20 cellular contexts compared by ENCODE assay signal in the genomic region with DNA sequence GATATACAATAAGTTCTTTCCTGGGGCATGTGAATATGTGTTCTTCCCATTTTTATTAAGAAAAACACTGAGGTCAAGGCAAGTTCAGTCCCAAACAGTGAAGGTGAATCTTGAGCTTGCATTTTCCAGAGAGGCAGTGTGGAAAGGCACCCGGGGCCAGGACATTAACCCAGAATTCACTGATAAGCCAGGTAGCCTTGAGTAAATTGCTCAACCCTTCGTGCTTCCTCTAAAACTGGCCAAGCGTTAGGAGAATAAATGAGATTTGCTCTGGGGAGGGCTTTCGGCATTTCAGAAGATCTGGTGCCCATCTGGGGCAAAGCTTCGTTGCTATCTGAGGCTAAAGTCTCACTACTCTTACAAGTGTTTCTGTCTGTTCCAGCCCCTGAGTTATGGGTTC. TPM values are rescaled to one million over a fixed set of nuclear protein-coding genes. Genes with fewer than 3 reads are reported as not detected.
DNase-seq lines count a peak whose midpoint lies in the region; ATAC-seq and TF ChIP-seq lines count a peak whose summit lies in the region.
"Had no signal": no experiment of that assay in that cellular context is flagged by ENCODE, and none has a peak within 500 bp of the region (broad histone marks: within the 10 kb centered on the region; RNA-seq: fewer than 3 reads in every experiment).

No MANE protein-coding gene starts in this region.

- no peak overlapping the region for H2AK5ac ChIP-seq in neuronal stem cell (ENCODE audit: low read depth, low read length)

- peak overlapping the region in 1 of 11 experiments; percentile 24; a peak in 1 of 22 replicates for H3K27ac ChIP-seq in BLaER1 treated with 17β-estradiol and CSF1 and Interleukin-3, amounts not matched to agents 10 nM and 100 nM
- H3K27ac ChIP-seq in endodermal cell (ENCODE audit: low read depth, low read length), result peak overlapping the region; percentile 92
- no peak overlapping the region for H3K27ac ChIP-seq in neuronal stem cell (replicated peaks; ENCODE audit: low read length)
- H3K27ac ChIP-seq: 22Rv1, A549 had no signal

- H2BK15ac ChIP-seq in neuronal stem cell (ENCODE audit: low read length), result no peak overlapping the region

- H3K27ac Mint-ChIP-seq in endodermal cell (no peak overlapping the region), nephron progenitor cell (peak overlapping the region; percentile 92)
- H3K27ac Mint-ChIP-seq: B cell; CD14-positive monocyte; CD4-positive, alpha-beta memory T cell; CD4-positive, CD25-positive, alpha-beta regulatory T cell; CD8-positive, alpha-beta memory T cell had no signal

- H2BK5ac ChIP-seq in neuronal stem cell (ENCODE audit: low read length), result no peak overlapping the region

- no peaks in the 10 kb centered on the region for H4K20me1 ChIP-seq in BLaER1 treated with 17β-estradiol and CSF1 and Interleukin-3, amounts not matched to agents 10 nM and 100 nM

- H3K4me1 ChIP-seq in BLaER1 treated with 17β-estradiol and CSF1 and Interleukin-3, amounts not matched to agents 10 nM and 100 nM, result peaks cover 31 to 66% (median 49%) of the 10 kb centered on the region in 10 experiments
- no peaks in the 10 kb centered on the region for H3K4me1 ChIP-seq in endodermal cell (ENCODE audit: control insufficient read depth, insufficient read depth, low read length)
- peaks cover 0 to 39% of the 10 kb centered on the region in 2 donors for H3K4me1 ChIP-seq in neuronal stem cell (ENCODE audit: control insufficient read depth in 2 of 2, insufficient read depth in 1 of 2, low read depth in 1 of 2, low read length in 2 of 2)
- H3K4me1 ChIP-seq: A549 had no signal

- H3K36me3 ChIP-seq in BLaER1 treated with 17β-estradiol and CSF1 and Interleukin-3, amounts not matched to agents 10 nM and 100 nM, result no peaks in the 10 kb centered on the region
- H3K36me3 ChIP-seq in endodermal cell (ENCODE audit: control insufficient read depth, insufficient read depth, low read length) (no peaks in the 10 kb centered on the region), neuronal stem cell (replicated peaks in 1 of 2; ENCODE audit: control insufficient read depth in 2 of 2, insufficient read depth in 2 of 2, low read length in 2 of 2) (no peaks in the 10 kb centered on the region)

- H3K18ac ChIP-seq in neuronal stem cell (ENCODE audit: low read length), result no peak overlapping the region

- POLR2A ChIA-PET in GM10248 (lab: Yijun Ruan, JAX), result no interaction called here

- H3K27me3 Mint-ChIP-seq in endodermal cell (ENCODE audit: insufficient read depth) (peaks cover 3% of the 10 kb centered on the region), nephron progenitor cell (ENCODE audit: low read depth, poor library complexity) (no peaks in the 10 kb centered on the region)
- H3K27me3 Mint-ChIP-seq: CD4-positive, CD25-positive, alpha-beta regulatory T cell had no signal

- H4K91ac ChIP-seq in neuronal stem cell (ENCODE audit: low read depth, low read length, poor library complexity), result no peak overlapping the region

- no peak for ATAC-seq in HG02763 (IDR thresholded peaks at IDR 0.05; ENCODE audit: unreplicated experiment)
- ATAC-seq: A549, GM12878 had no signal

- CTCF ChIA-PET in GM10248 (lab: Yijun Ruan, JAX), result interaction anchor here (1.4 kb wide), 1 partner anchor 18 kb away, joined by 5 read pairs; no protein-coding TSS in a partner anchor

- H3K9me3 Mint-ChIP-seq in endodermal cell (peaks cover 5% of the 10 kb centered on the region), nephron progenitor cell (peaks cover 38% of the 10 kb centered on the region)
- H3K9me3 Mint-ChIP-seq: CD4-positive, CD25-positive, alpha-beta regulatory T cell had no signal

- peaks cover 0 to 18% (median 11%) of the 10 kb centered on the region in 11 experiments; a peak in 9 of 22 replicates for H3K27me3 ChIP-seq in BLaER1 treated with 17β-estradiol and CSF1 and Interleukin-3, amounts not matched to agents 10 nM and 100 nM
- H3K27me3 ChIP-seq in endodermal cell (ENCODE audit: control insufficient read depth, insufficient read depth, low read length, poor library complexity, severe bottlenecking) (no peaks in the 10 kb centered on the region), neuronal stem cell (ENCODE audit: control insufficient read depth in 3 of 3, insufficient read depth in 3 of 3, low read depth in 1 of 3, low read length in 3 of 3) (no peaks in the 10 kb centered on the region)

- H4K8ac ChIP-seq in neuronal stem cell (ENCODE audit: low read depth, low read length), result no peak overlapping the region

- H3K36me3 Mint-ChIP-seq in endodermal cell (ENCODE audit: low read depth), result no peaks in the 10 kb centered on the region
- no peaks in the 10 kb centered on the region for H3K36me3 Mint-ChIP-seq in nephron progenitor cell (ENCODE audit: low read depth)
- H3K36me3 Mint-ChIP-seq: CD14-positive monocyte; CD4-positive, alpha-beta memory T cell; CD4-positive, CD25-positive, alpha-beta regulatory T cell; CD8-positive, alpha-beta memory T cell had no signal

- H3K9me3 ChIP-seq in BLaER1 treated with 17β-estradiol and CSF1 and Interleukin-3, amounts not matched to agents 10 nM and 100 nM (replicated peaks in 1 of 11), result peaks cover 0 to 7% (median 0%) of the 10 kb centered on the region in 11 experiments; a peak in 2 of 22 replicates
- H3K9me3 ChIP-seq in endodermal cell (ENCODE audit: control insufficient read depth, low read length) (peaks cover 5% of the 10 kb centered on the region), neuronal stem cell (replicated peaks in 1 of 2; ENCODE audit: control insufficient read depth in 2 of 2, insufficient read depth in 1 of 2, low read depth in 1 of 2, low read length in 2 of 2) (peaks cover 0 to 22% of the 10 kb centered on the region in 2 donors)
- H3K9me3 ChIP-seq: A549 had no signal

- TF ChIP-seq CTCF in endodermal cell (conservative IDR thresholded peaks at IDR 0.05), result no peak
- no peak for TF ChIP-seq CTCF in nephron progenitor cell (IDR thresholded peaks at IDR 0.05)
- TF ChIP-seq CTCF in GM10248 (IDR thresholded peaks at IDR 0.05; ENCODE audit: control extremely low read depth, extremely low read depth, low read depth, missing control alignments), result no peak

- H3K23ac ChIP-seq in neuronal stem cell (ENCODE audit: low read depth, low read length, poor library complexity), result no peak overlapping the region

- 92 to 97% methylated on average over 3 to 5 of the region's 5 CpGs for WGBS in endodermal cell (ENCODE audit: insufficient coverage in 1 of 2, insufficient read length in 1 of 2), 2 experiments
- WGBS in neuronal stem cell (ENCODE audit: extremely low coverage in 2 of 2, insufficient read length in 2 of 2, insufficient replicate concordance in 1 of 2), 2 donors, result no CpG with 5 or more reads among the region's 5 CpGs

- no peak overlapping the region for H3K14ac ChIP-seq in neuronal stem cell (ENCODE audit: low read length)

- H3K4me1 Mint-ChIP-seq in endodermal cell (no peaks in the 10 kb centered on the region), nephron progenitor cell (peaks cover 59% of the 10 kb centered on the region)
- H3K4me1 Mint-ChIP-seq: CD4-positive, alpha-beta memory T cell; CD4-positive, CD25-positive, alpha-beta regulatory T cell; CD8-positive, alpha-beta memory T cell had no signal

- H3K4ac ChIP-seq in neuronal stem cell (ENCODE audit: low read length), result no peak overlapping the region

- no peaks in the 10 kb centered on the region for H3K79me1 ChIP-seq in neuronal stem cell (ENCODE audit: low read depth, low read length)

- H2BK120ac ChIP-seq in neuronal stem cell (ENCODE audit: low read depth, low read length), result no peak overlapping the region

- H3K4me3 ChIP-seq in BLaER1 treated with 17β-estradiol and CSF1 and Interleukin-3, amounts not matched to agents 10 nM and 100 nM, result no peak overlapping the region
- H3K4me3 ChIP-seq in endodermal cell (ENCODE audit: low read length) (no peak overlapping the region), neuronal stem cell (ENCODE audit: low read length in 2 of 2) (no peak overlapping the region)
- H3K4me3 ChIP-seq: A549, GM12878 had no signal

- DNase-seq in endodermal cell (no peak), nephron progenitor cell (no peak), neuronal stem cell (ENCODE audit: low spot score) (no peak), DMS 273 (lab: John Stamatoyannopoulos, UW; ENCODE audit: unreplicated experiment) (no peak), GM10248 (ENCODE audit: extremely low spot score) (no peak)
- DNase-seq in activated effector memory CD4-positive, alpha-beta T cell treated with Interleukin-2 at 50 U/mL for 16 hours, result no peak
- DNase-seq: AML-193; C1 segment of cervical spinal cord; CD4-positive, alpha-beta memory T cell; CD4-positive, CD25-positive, alpha-beta regulatory T cell; CD8-positive, alpha-beta memory T cell; COR-L47; GF-D8 had no signal

- H3K4me3 Mint-ChIP-seq in endodermal cell (no peak overlapping the region), nephron progenitor cell (peak overlapping the region; percentile 57)
- H3K4me3 Mint-ChIP-seq: B cell; CD14-positive monocyte; CD4-positive, alpha-beta memory T cell; CD4-positive, CD25-positive, alpha-beta regulatory T cell; CD8-positive, alpha-beta memory T cell had no signal

- H3K9ac ChIP-seq in BLaER1 treated with 17β-estradiol and CSF1 and Interleukin-3, amounts not matched to agents 10 nM and 100 nM, result no peak overlapping the region
- no peak overlapping the region for H3K9ac ChIP-seq in endodermal cell (ENCODE audit: extremely low read depth, low read length, poor library complexity, severe bottlenecking)
- H3K9ac ChIP-seq in neuronal stem cell (ENCODE audit: low read depth, low read length, poor library complexity), result no peak overlapping the region

- H2AFZ ChIP-seq in neuronal stem cell (ENCODE audit: low read length), result peak overlapping the region; percentile 4

- no peak overlapping the region for H2BK12ac ChIP-seq in neuronal stem cell (ENCODE audit: low read length)

- H3K4me2 ChIP-seq in BLaER1 treated with 17β-estradiol and CSF1 and Interleukin-3, amounts not matched to agents 10 nM and 100 nM, result peak overlapping the region in 10 of 11 experiments; percentile 51 to 92 (median 85); a peak in 17 of 22 replicates
- H3K4me2 ChIP-seq in neuronal stem cell (ENCODE audit: insufficient read depth, low read length, poor library complexity, severe bottlenecking), result no peak overlapping the region
- H3K4me2 ChIP-seq: A549 had no signal

RNA-seq across cellular contexts. Expression of gene KAZN, which starts 57.1 kb away (rescaled TPM):
- total RNA-seq in endodermal cell, result 10 to 100 TPM; 12.4 to 13.9 TPM
- 13.3 TPM for polyA plus RNA-seq in endodermal cell (2013, experiment 1 of 2)
- 12.1 TPM for polyA plus RNA-seq in endodermal cell (2013, experiment 2 of 2)
- 10.4 TPM for polyA plus RNA-seq in neuronal stem cell (2013, experiment 1 of 2)
- 11.4 TPM for polyA plus RNA-seq in neuronal stem cell (2013, experiment 2 of 2)
- total RNA-seq: CD4-positive, CD25-positive, alpha-beta regulatory T cell had no signal
- polyA plus RNA-seq: CD14-positive monocyte; CD4-positive, CD25-positive, alpha-beta regulatory T cell had no signal
